In the genomic region with DNA sequence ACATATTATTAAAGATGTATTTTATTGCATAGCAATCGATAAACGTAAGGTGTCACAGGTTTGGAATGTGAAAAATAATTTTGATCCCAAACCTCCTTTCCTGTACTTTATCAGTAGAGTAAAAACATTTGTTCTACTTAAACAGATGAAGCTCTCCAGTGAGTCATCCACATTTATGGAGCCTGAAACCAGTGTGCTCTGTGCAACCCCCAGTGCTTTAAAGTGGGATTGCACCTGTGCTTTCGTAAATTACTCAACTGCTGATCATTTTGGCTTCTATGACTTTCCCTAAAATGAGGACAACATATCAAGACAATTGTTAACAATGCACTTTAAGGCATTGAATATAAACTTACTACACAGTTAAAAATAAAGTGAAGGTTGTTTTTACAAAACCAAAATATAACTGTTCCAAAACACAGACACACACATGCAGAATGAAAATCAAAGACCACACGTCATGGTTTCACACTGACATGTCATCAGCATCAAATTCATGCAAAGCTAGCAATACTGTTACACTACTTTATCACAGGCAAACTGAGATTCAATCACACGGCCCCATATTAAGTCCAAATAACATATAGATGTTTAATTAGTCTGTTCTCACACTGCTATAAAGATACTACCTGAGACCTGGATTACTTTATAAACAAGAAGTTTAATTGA, we compare ENCODE assay signal across 8 cellular contexts. TPM values are rescaled to one million over a fixed set of nuclear protein-coding genes. Genes with fewer than 3 reads are reported as not detected.
DNase-seq lines count a peak whose midpoint lies in the region; ATAC-seq and TF ChIP-seq lines count a peak whose summit lies in the region.

No MANE protein-coding gene starts in this region.

- H2BK15ac ChIP-seq in H9 (ENCODE audit: low read depth, low read length) = no peak overlapping the region

- peaks cover 51 to 74% (median 68%) of the 10 kb centered on the region in 3 experiments for H3K36me3 Mint-ChIP-seq in H9 (ENCODE audit: insufficient read depth in 1 of 3, low read depth in 3 of 3)

- no peak overlapping the region for H3K56ac ChIP-seq in H9 (ENCODE audit: insufficient read length, low read depth, low read length)

- no peaks in the 10 kb centered on the region for H3K4me1 Mint-ChIP-seq in H9

- H3K27ac ChIP-seq in H9 (ENCODE audit: insufficient read length, low read depth, low read length) (no peak overlapping the region), RWPE2 (ENCODE audit: poor library complexity, severe bottlenecking) (no peak overlapping the region)

- no peak overlapping the region for H4K91ac ChIP-seq in H9 (ENCODE audit: insufficient read length, low read depth, low read length)

- no peak overlapping the region for H2AFZ ChIP-seq in H9 (ENCODE audit: low read length)

- H3K27me3 ChIP-seq in H9 (ENCODE audit: insufficient read depth, low read length) = no peaks in the 10 kb centered on the region; the same call in 1 of the 2 replicates
- no peaks in the 10 kb centered on the region for H3K27me3 ChIP-seq in RWPE2 (ENCODE audit: insufficient read depth, poor library complexity, severe bottlenecking)

- H2BK5ac ChIP-seq in H9 (ENCODE audit: insufficient read length, low read length) = no peak overlapping the region

- H3K27ac Mint-ChIP-seq in H9 = no peak overlapping the region

- no peak overlapping the region for H3K9ac ChIP-seq in H9 (ENCODE audit: extremely low read depth, insufficient read length, low read length)

- no peak overlapping the region; a peak in 1 of 5 replicates for H3K4me3 Mint-ChIP-seq in H9

- no peaks in the 10 kb centered on the region for H4K20me1 ChIP-seq in H9 (ENCODE audit: control insufficient read depth, insufficient read depth, insufficient read length)

- ATAC-seq in RWPE2 (ENCODE audit: low read depth) (peak; percentile 96), GM18502 (IDR thresholded peaks at IDR 0.05; ENCODE audit: poor library complexity, unreplicated experiment) (no peak), GM21786 (IDR thresholded peaks at IDR 0.05; ENCODE audit: unreplicated experiment) (no peak)

- no peak overlapping the region for H2BK120ac ChIP-seq in H9 (ENCODE audit: low read depth, low read length, poor library complexity, severe bottlenecking)

- H3K23me2 ChIP-seq in H9 (ENCODE audit: insufficient read length, low read depth, low read length, poor library complexity, severe bottlenecking) = no peaks in the 10 kb centered on the region

- no peak overlapping the region for H2BK20ac ChIP-seq in H9 (ENCODE audit: low read depth, low read length, poor library complexity, severe bottlenecking)

- H3K36me3 ChIP-seq in RWPE2 (ENCODE audit: low read depth) = peaks cover 19% of the 10 kb centered on the region

- H3T11ph ChIP-seq in H9 (ENCODE audit: low read length) = no peak overlapping the region

- no peak overlapping the region for H2BK12ac ChIP-seq in H9 (ENCODE audit: insufficient read length, low read depth, low read length)

- H3K4me2 ChIP-seq in H9 (ENCODE audit: insufficient read depth, insufficient read length, low read length) = no peak overlapping the region

- no peak overlapping the region for H2AK5ac ChIP-seq in H9 (ENCODE audit: insufficient read length, low read length)

- peaks cover 2% of the 10 kb centered on the region for H3K27me3 Mint-ChIP-seq in H9 (ENCODE audit: low read depth)

- H4K5ac ChIP-seq in H9 (ENCODE audit: insufficient read length, low read depth, low read length) = no peak overlapping the region

- TF ChIP-seq CTCF in H9 (conservative IDR thresholded peaks at IDR 0.05) (peak; percentile 63), RWPE2 (IDR thresholded peaks at IDR 0.05; ENCODE audit: poor library complexity, severe bottlenecking) (peak; percentile 78)

- no peaks in the 10 kb centered on the region for H3K79me2 ChIP-seq in H9 (ENCODE audit: insufficient read depth, low read length)

- no peak overlapping the region for H3K4ac ChIP-seq in H9 (ENCODE audit: low read depth, low read length)

- no peak overlapping the region for H3K18ac ChIP-seq in H9 (ENCODE audit: insufficient read length, low read depth, low read length)

- H3K9me3 Mint-ChIP-seq in H9 = peaks cover 19 to 23% of the 10 kb centered on the region in 2 experiments

- H3K9me3 ChIP-seq in H9 (ENCODE audit: control insufficient read depth, low read depth, low read length) = peaks cover 18% of the 10 kb centered on the region
- H3K9me3 ChIP-seq in RWPE2 (ENCODE audit: severe bottlenecking) = no peaks in the 10 kb centered on the region

- no peak overlapping the region for H3K14ac ChIP-seq in H9 (ENCODE audit: insufficient read depth, low read length)

- no peak overlapping the region for H4K8ac ChIP-seq in H9 (replicated peaks; ENCODE audit: insufficient read length, low read depth, low read length)

- H3K23ac ChIP-seq in H9 (ENCODE audit: insufficient read length, low read depth, low read length) = no peak overlapping the region

- H3K4me1 ChIP-seq in H9 (ENCODE audit: insufficient read depth, low read length) = no peaks in the 10 kb centered on the region
- H3K4me1 ChIP-seq in RWPE2 (ENCODE audit: insufficient read depth, poor library complexity, severe bottlenecking) = no peaks in the 10 kb centered on the region

- DNase-seq in CD1c-positive myeloid dendritic cell (ENCODE audit: extremely low spot score) (peak; percentile 4), H9 (peak; percentile 31), RWPE2 (ENCODE audit: low spot score) (no peak), fibroblast of peridontal ligament (ENCODE audit: extremely low read depth) (peak; percentile 77), skeletal muscle cell (ENCODE audit: low read depth) (peak; percentile 30), GM19238 (ENCODE audit: insufficient read length, low spot score) (no peak)

- WGBS in H9 (ENCODE audit: extremely low coverage, insufficient read length, low lambda C conversion rate) = no CpG with 5 or more reads among the region's 5 CpGs

- no peaks in the 10 kb centered on the region for H3K79me1 ChIP-seq in H9 (ENCODE audit: insufficient read depth, low read depth, low read length, poor library complexity, severe bottlenecking)

- H3K4me3 ChIP-seq in RWPE2 (ENCODE audit: severe bottlenecking) (no peak overlapping the region), skeletal muscle cell (ENCODE audit: low read depth, low read length) (no peak overlapping the region)

RNA-seq across cellular contexts. Expression of gene TMEM18, which starts 9.7 kb away (rescaled TPM):
- total RNA-seq in H9 (2021) = 28.3 and 30.7 TPM in 2 replicates

Comparison
In these comparisons a context has a peak if more than half of its experiments do, and no peak if none do; other contexts are left out.
1. DNase-seq: peak in CD1c-positive myeloid dendritic cell (single experiment), H9 (single experiment), fibroblast of peridontal ligament (single experiment) and skeletal muscle cell (single experiment); none in RWPE2 (single experiment) and GM19238 (single experiment).